25 cellular contexts compared by ENCODE assay signal in the genomic region with DNA sequence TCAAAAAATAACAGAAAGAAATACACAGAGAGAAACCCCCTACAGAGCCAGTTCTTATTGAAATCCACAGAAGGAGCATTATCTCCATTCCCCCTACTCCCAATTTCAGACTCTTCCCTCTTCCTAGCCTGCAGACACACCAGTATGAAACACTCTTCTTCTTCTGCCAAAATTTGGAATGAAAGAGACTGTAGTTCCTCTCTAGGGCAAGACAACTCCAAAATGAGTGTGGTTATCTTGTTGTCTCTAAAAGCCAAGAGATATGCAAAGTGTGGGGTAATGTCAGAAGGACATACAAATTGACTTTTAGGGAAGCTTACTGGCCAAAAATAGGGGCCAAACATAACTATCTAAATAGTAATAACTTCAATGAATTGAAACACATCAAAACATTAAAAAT.
"Had no signal": no experiment of that assay in that cellular context is flagged by ENCODE, and none has a peak within 500 bp of the region (broad histone marks: within the 10 kb centered on the region; RNA-seq: fewer than 3 reads in every experiment).

No MANE protein-coding gene starts in this region.

- DNase-seq: activated B cell treated with CpG ODN at 0.5 μM for 24 hours; activated CD4-positive, alpha-beta memory T cell treated with anti-CD3 and anti-CD28 coated beads for 36 hours; activated CD4-positive, alpha-beta T cell treated with anti-CD3 and anti-CD28 coated beads for 1 hour; activated CD4-positive, alpha-beta T cell treated with anti-CD3 and anti-CD28 coated beads, Interleukin-2, amount 10 ng/mL, durations not matched to agents 24 days and 14 days; activated CD8-positive, alpha-beta memory T cell treated with anti-CD3 and anti-CD28 coated beads for 24 hours; activated gamma-delta T cell treated with Interleukin-2 at 50 U/mL for 16 hours; activated naive CD4-positive, alpha-beta T cell treated with anti-CD3 and anti-CD28 coated beads, Interleukin-2, amount 10 ng/mL, durations not matched to agents 7 days and 5 days; activated naive CD8-positive, alpha-beta T cell treated with anti-CD3 and anti-CD28 coated beads for 36 hours; activated T-cell treated with anti-CD3 and anti-CD28 coated beads for 4 hours; activated T-cell treated with anti-CD3 and anti-CD28 coated beads, Interleukin-2, amount 50 U/mL, for 72 hours; brain microvascular endothelial cell; caudate nucleus; KG1; NCI-H1092; NCI-H1930; NCI-H2171; NCI-H2227 treated with DMSO at 0.1 percent for 48 hours; NCI-H526; NK-92 treated with Interleukin-12 subunit alpha and Interleukin-12 subunit beta, amount 100 ng/mL, for 24 hours; T-cell; T-helper 2 cell; T1000 had no signal

- H3K27ac ChIP-seq: brain microvascular endothelial cell, SK-N-MC had no signal

- H3K4me3 ChIP-seq: SK-N-MC had no signal

- H3K36me3 Mint-ChIP-seq: activated CD4-positive, alpha-beta memory T cell treated with anti-CD3 and anti-CD28 coated beads for 36 hours; activated naive CD4-positive, alpha-beta T cell treated with anti-CD3 and anti-CD28 coated beads, Interleukin-2, amount 10 ng/mL, durations not matched to agents 7 days and 5 days; activated naive CD8-positive, alpha-beta T cell treated with anti-CD3 and anti-CD28 coated beads for 36 hours; IgD-negative memory B cell; T-cell had no signal

- ATAC-seq: activated T-cell treated with anti-CD3 and anti-CD28 coated beads, Interleukin-2, amount 50 U/mL, for 72 hours; T-cell had no signal

- H3K27me3 ChIP-seq: brain microvascular endothelial cell had no signal

- H3K4me1 Mint-ChIP-seq: activated CD4-positive, alpha-beta T cell treated with anti-CD3 and anti-CD28 coated beads, Interleukin-2, amount 10 ng/mL, durations not matched to agents 24 days and 14 days; activated naive CD4-positive, alpha-beta T cell treated with anti-CD3 and anti-CD28 coated beads, Interleukin-2, amount 10 ng/mL, durations not matched to agents 7 days and 5 days; activated naive CD8-positive, alpha-beta T cell treated with anti-CD3 and anti-CD28 coated beads for 36 hours; T-cell had no signal

- H3K4me3 Mint-ChIP-seq: activated B cell treated with CpG ODN at 0.5 μM for 24 hours; activated CD4-positive, alpha-beta memory T cell treated with anti-CD3 and anti-CD28 coated beads for 36 hours; activated CD4-positive, alpha-beta T cell treated with anti-CD3 and anti-CD28 coated beads, Interleukin-2, amount 10 ng/mL, durations not matched to agents 24 days and 14 days; activated naive CD4-positive, alpha-beta T cell treated with anti-CD3 and anti-CD28 coated beads, Interleukin-2, amount 10 ng/mL, durations not matched to agents 7 days and 5 days; activated naive CD8-positive, alpha-beta T cell treated with anti-CD3 and anti-CD28 coated beads for 36 hours; activated T-cell treated with anti-CD3 and anti-CD28 coated beads, Interleukin-2, amount 50 U/mL, for 72 hours; IgD-negative memory B cell; T-cell had no signal

- H3K9me3 Mint-ChIP-seq: activated CD4-positive, alpha-beta T cell treated with anti-CD3 and anti-CD28 coated beads, Interleukin-2, amount 10 ng/mL, durations not matched to agents 24 days and 14 days had no signal

- H3K36me3 ChIP-seq: brain microvascular endothelial cell had no signal

- H3K27ac Mint-ChIP-seq: activated B cell treated with CpG ODN at 0.5 μM for 24 hours; activated CD4-positive, alpha-beta memory T cell treated with anti-CD3 and anti-CD28 coated beads for 36 hours; activated CD4-positive, alpha-beta T cell treated with anti-CD3 and anti-CD28 coated beads, Interleukin-2, amount 10 ng/mL, durations not matched to agents 24 days and 14 days; activated naive CD4-positive, alpha-beta T cell treated with anti-CD3 and anti-CD28 coated beads, Interleukin-2, amount 10 ng/mL, durations not matched to agents 7 days and 5 days; activated naive CD8-positive, alpha-beta T cell treated with anti-CD3 and anti-CD28 coated beads for 36 hours; activated T-cell treated with anti-CD3 and anti-CD28 coated beads, Interleukin-2, amount 50 U/mL, for 72 hours; activated T-helper 2 cell treated with anti-CD3 and anti-CD28 coated beads, Interferon-gamma antibody, Interleukin-2, Interleukin-4, amounts not matched to agents 10 μg/mL and 5 μg/mL and 100 μg/mL, durations not matched to agents 14 hours and 24 hours and 36 hours; IgD-negative memory B cell; T-cell had no signal

- H3K27me3 Mint-ChIP-seq: activated B cell treated with CpG ODN at 0.5 μM for 24 hours; activated CD4-positive, alpha-beta memory T cell treated with anti-CD3 and anti-CD28 coated beads for 36 hours; activated CD4-positive, alpha-beta T cell treated with anti-CD3 and anti-CD28 coated beads, Interleukin-2, amount 10 ng/mL, durations not matched to agents 24 days and 14 days; activated naive CD4-positive, alpha-beta T cell treated with anti-CD3 and anti-CD28 coated beads, Interleukin-2, amount 10 ng/mL, durations not matched to agents 7 days and 5 days; activated naive CD8-positive, alpha-beta T cell treated with anti-CD3 and anti-CD28 coated beads for 36 hours; IgD-negative memory B cell; T-cell had no signal
